1 cellular context compared by ENCODE assay signal in the genomic region with DNA sequence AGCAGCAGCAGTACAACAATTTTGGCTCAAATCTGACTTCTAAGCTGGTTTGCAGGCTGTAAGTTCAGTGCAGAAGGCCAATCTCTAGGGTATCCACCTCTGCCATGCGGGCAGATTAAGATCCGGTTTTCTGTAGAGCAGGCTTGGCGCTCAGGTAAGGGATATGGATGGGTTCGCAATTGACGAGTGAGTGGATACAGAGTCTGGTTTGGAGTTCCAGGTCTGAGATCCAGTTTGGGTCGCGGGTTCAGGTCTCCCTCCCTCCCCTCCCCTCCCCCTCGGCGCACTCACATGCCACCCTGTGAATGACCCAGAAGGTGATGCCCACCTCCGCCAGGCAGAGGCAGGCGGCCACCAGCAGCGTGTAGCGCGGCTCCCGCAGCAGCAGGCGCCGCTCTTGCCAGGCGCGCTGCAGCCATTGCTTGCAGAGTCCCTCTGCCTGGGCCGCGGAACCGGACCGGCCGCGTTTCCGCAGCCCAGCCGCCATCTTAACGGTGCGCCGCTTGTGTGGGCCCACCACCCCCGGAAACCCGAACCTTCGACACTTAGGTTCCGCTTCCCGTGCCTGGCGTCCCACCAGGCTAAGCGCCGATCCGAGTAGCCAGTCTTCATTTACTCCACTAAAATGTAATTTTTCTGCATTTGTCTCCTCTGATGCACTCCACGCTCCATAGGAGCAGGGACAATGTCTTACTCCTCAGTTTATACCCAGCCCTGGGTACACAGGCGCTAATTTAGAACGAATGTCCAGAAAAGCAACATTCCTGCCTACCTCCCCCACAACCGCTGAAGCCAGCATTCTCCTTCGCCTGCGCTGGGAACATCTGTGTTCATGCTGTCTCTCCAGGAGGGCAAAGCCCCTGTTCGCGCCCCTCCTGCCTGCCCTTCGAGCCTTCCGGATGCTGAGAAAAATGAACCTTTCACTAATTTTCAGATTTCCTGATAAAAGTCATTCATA.
A peak's percentile ranks its signal among the peaks of the same experiment; 100 is the strongest.
TF ChIP-seq lines count a peak whose summit lies in the region.

A gene (minus strand): TSS at position 509 of the 958 bp plus-strand sequence. CDS start 22 bp downstream, at position 487.

TF ChIP-seq in HepG2, 621 proteins besides CTCF, POLR2A, EP300 and RAD21 (continued from another document and continues in another):
- TF ChIP-seq, protein P1, sequence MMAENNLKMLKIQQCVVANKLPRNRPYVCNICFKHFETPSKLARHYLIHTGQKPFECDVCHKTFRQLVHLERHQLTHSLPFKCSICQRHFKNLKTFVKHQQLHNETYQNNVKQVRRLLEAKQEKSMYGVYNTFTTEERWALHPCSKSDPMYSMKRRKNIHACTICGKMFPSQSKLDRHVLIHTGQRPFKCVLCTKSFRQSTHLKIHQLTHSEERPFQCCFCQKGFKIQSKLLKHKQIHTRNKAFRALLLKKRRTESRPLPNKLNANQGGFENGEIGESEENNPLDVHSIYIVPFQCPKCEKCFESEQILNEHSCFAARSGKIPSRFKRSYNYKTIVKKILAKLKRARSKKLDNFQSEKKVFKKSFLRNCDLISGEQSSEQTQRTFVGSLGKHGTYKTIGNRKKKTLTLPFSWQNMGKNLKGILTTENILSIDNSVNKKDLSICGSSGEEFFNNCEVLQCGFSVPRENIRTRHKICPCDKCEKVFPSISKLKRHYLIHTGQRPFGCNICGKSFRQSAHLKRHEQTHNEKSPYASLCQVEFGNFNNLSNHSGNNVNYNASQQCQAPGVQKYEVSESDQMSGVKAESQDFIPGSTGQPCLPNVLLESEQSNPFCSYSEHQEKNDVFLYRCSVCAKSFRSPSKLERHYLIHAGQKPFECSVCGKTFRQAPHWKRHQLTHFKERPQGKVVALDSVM (CRISPR knock-in tag; IDR thresholded peaks at IDR 0.05), result no peak
- TF ChIP-seq, protein P2, sequence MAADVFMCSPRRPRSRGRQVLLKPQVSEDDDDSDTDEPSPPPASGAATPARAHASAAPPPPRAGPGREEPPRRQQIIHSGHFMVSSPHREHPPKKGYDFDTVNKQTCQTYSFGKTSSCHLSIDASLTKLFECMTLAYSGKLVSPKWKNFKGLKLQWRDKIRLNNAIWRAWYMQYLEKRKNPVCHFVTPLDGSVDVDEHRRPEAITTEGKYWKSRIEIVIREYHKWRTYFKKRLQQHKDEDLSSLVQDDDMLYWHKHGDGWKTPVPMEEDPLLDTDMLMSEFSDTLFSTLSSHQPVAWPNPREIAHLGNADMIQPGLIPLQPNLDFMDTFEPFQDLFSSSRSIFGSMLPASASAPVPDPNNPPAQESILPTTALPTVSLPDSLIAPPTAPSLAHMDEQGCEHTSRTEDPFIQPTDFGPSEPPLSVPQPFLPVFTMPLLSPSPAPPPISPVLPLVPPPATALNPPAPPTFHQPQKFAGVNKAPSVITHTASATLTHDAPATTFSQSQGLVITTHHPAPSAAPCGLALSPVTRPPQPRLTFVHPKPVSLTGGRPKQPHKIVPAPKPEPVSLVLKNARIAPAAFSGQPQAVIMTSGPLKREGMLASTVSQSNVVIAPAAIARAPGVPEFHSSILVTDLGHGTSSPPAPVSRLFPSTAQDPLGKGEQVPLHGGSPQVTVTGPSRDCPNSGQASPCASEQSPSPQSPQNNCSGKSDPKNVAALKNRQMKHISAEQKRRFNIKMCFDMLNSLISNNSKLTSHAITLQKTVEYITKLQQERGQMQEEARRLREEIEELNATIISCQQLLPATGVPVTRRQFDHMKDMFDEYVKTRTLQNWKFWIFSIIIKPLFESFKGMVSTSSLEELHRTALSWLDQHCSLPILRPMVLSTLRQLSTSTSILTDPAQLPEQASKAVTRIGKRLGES (CRISPR knock-in tag; IDR thresholded peaks at IDR 0.05; ENCODE audit: borderline replicate concordance), result peak; percentile 64; the same call in 1 of the 2 replicates
- TF ChIP-seq KLF16 (CRISPR knock-in tag; IDR thresholded peaks at IDR 0.05) (peak in 1 of 2 experiments; percentile 40; a peak in 1 of 4 replicates), ZNF841 (CRISPR knock-in tag; IDR thresholded peaks at IDR 0.05; ENCODE audit: borderline replicate concordance) (no peak), ZNF567 (CRISPR knock-in tag; IDR thresholded peaks at IDR 0.05; ENCODE audit: borderline replicate concordance) (no peak), ERF (CRISPR knock-in tag; IDR thresholded peaks at IDR 0.05) (peak; percentile 86), ONECUT2 (CRISPR knock-in tag; IDR thresholded peaks at IDR 0.05) (peak; percentile 44; the same call in 1 of the 2 replicates), ZNF644 (CRISPR knock-in tag; IDR thresholded peaks at IDR 0.05; ENCODE audit: low read depth) (no peak), FOXK1 (CRISPR knock-in tag; IDR thresholded peaks at IDR 0.05; ENCODE audit: borderline replicate concordance, low read depth) (peak; percentile 88; the same call in 1 of the 2 replicates), THAP11 (CRISPR knock-in tag; IDR thresholded peaks at IDR 0.05) (peak; percentile 90), REL (CRISPR knock-in tag; conservative IDR thresholded peaks at IDR 0.05) (no peak), PTBP1 (IDR thresholded peaks at IDR 0.05; ENCODE audit: low read depth, low read length, poor library complexity, severe bottlenecking) (no peak), ZFP82 (CRISPR knock-in tag; IDR thresholded peaks at IDR 0.05; ENCODE audit: borderline replicate concordance) (peak; percentile 44; the same call in 1 of the 2 replicates), MIER2 (CRISPR knock-in tag; IDR thresholded peaks at IDR 0.05) (peak; percentile 58), SP140L (CRISPR knock-in tag; IDR thresholded peaks at IDR 0.05; ENCODE audit: borderline replicate concordance) (no peak), ZSCAN12 (CRISPR knock-in tag; IDR thresholded peaks at IDR 0.05) (no peak)
- TF ChIP-seq, protein P3, sequence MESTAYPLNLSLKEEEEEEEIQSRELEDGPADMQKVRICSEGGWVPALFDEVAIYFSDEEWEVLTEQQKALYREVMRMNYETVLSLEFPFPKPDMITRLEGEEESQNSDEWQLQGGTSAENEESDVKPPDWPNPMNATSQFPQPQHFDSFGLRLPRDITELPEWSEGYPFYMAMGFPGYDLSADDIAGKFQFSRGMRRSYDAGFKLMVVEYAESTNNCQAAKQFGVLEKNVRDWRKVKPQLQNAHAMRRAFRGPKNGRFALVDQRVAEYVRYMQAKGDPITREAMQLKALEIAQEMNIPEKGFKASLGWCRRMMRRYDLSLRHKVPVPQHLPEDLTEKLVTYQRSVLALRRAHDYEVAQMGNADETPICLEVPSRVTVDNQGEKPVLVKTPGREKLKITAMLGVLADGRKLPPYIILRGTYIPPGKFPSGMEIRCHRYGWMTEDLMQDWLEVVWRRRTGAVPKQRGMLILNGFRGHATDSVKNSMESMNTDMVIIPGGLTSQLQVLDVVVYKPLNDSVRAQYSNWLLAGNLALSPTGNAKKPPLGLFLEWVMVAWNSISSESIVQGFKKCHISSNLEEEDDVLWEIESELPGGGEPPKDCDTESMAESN (CRISPR knock-in tag; conservative IDR thresholded peaks at IDR 0.05), result peak; percentile 86
- TF ChIP-seq, protein P4, sequence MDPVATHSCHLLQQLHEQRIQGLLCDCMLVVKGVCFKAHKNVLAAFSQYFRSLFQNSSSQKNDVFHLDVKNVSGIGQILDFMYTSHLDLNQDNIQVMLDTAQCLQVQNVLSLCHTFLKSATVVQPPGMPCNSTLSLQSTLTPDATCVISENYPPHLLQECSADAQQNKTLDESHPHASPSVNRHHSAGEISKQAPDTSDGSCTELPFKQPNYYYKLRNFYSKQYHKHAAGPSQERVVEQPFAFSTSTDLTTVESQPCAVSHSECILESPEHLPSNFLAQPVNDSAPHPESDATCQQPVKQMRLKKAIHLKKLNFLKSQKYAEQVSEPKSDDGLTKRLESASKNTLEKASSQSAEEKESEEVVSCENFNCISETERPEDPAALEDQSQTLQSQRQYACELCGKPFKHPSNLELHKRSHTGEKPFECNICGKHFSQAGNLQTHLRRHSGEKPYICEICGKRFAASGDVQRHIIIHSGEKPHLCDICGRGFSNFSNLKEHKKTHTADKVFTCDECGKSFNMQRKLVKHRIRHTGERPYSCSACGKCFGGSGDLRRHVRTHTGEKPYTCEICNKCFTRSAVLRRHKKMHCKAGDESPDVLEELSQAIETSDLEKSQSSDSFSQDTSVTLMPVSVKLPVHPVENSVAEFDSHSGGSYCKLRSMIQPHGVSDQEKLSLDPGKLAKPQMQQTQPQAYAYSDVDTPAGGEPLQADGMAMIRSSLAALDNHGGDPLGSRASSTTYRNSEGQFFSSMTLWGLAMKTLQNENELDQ (CRISPR knock-in tag; IDR thresholded peaks at IDR 0.05; ENCODE audit: borderline replicate concordance), result 0 out of 2 replicates have a peak, but pooled peaks have one; percentile 58
- TF ChIP-seq, protein P5, sequence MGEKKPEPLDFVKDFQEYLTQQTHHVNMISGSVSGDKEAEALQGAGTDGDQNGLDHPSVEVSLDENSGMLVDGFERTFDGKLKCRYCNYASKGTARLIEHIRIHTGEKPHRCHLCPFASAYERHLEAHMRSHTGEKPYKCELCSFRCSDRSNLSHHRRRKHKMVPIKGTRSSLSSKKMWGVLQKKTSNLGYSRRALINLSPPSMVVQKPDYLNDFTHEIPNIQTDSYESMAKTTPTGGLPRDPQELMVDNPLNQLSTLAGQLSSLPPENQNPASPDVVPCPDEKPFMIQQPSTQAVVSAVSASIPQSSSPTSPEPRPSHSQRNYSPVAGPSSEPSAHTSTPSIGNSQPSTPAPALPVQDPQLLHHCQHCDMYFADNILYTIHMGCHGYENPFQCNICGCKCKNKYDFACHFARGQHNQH (CRISPR knock-in tag; IDR thresholded peaks at IDR 0.05), result no peak; the same call in none of the 2 replicates
- TF ChIP-seq, protein P6, sequence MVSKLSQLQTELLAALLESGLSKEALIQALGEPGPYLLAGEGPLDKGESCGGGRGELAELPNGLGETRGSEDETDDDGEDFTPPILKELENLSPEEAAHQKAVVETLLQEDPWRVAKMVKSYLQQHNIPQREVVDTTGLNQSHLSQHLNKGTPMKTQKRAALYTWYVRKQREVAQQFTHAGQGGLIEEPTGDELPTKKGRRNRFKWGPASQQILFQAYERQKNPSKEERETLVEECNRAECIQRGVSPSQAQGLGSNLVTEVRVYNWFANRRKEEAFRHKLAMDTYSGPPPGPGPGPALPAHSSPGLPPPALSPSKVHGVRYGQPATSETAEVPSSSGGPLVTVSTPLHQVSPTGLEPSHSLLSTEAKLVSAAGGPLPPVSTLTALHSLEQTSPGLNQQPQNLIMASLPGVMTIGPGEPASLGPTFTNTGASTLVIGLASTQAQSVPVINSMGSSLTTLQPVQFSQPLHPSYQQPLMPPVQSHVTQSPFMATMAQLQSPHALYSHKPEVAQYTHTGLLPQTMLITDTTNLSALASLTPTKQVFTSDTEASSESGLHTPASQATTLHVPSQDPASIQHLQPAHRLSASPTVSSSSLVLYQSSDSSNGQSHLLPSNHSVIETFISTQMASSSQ (IDR thresholded peaks at IDR 0.05; ENCODE audit: low read depth), result no peak
- TF ChIP-seq, protein P6 (CRISPR knock-in tag; IDR thresholded peaks at IDR 0.05; ENCODE audit: borderline replicate concordance), result peak; percentile 82
- TF ChIP-seq, protein P7, sequence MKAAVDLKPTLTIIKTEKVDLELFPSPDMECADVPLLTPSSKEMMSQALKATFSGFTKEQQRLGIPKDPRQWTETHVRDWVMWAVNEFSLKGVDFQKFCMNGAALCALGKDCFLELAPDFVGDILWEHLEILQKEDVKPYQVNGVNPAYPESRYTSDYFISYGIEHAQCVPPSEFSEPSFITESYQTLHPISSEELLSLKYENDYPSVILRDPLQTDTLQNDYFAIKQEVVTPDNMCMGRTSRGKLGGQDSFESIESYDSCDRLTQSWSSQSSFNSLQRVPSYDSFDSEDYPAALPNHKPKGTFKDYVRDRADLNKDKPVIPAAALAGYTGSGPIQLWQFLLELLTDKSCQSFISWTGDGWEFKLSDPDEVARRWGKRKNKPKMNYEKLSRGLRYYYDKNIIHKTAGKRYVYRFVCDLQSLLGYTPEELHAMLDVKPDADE (CRISPR knock-in tag; IDR thresholded peaks at IDR 0.05), result 0 out of 2 replicates have a peak, but pooled peaks have one; percentile 59
- TF ChIP-seq, protein P8, sequence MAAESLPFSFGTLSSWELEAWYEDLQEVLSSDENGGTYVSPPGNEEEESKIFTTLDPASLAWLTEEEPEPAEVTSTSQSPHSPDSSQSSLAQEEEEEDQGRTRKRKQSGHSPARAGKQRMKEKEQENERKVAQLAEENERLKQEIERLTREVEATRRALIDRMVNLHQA (CRISPR knock-in tag; IDR thresholded peaks at IDR 0.05), result no peak
- TF ChIP-seq, protein P9, sequence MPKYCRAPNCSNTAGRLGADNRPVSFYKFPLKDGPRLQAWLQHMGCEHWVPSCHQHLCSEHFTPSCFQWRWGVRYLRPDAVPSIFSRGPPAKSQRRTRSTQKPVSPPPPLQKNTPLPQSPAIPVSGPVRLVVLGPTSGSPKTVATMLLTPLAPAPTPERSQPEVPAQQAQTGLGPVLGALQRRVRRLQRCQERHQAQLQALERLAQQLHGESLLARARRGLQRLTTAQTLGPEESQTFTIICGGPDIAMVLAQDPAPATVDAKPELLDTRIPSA (CRISPR knock-in tag; IDR thresholded peaks at IDR 0.05; ENCODE audit: borderline replicate concordance), result no peak; the same call in 1 of the 2 replicates
